In the genomic region with DNA sequence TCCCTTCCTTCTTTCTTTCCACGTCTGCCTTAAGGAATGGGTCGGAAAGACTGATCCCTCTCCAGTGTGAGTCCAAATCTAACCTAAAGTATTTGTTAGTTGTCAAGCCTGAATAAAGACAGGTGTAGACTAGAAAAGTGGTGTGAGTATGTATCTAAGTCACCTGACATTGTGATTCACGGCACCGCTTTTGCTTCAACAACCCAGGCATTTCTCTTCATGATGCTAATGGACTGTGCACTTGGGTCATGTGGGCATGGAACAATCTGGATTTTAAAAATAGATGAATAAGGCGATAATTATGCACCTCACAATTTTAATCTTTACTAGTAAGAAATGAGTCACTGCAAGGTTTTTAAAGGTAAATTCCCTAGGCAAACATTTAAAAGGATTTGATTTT, we compare ENCODE assay signal across 1 cellular context.
TF ChIP-seq lines count a peak whose summit lies in the region.

No MANE protein-coding gene starts in this region.

TF ChIP-seq in GM23338, 12 proteins besides CTCF, POLR2A, EP300 and RAD21 (continued from another document):
- TF ChIP-seq, protein P1, sequence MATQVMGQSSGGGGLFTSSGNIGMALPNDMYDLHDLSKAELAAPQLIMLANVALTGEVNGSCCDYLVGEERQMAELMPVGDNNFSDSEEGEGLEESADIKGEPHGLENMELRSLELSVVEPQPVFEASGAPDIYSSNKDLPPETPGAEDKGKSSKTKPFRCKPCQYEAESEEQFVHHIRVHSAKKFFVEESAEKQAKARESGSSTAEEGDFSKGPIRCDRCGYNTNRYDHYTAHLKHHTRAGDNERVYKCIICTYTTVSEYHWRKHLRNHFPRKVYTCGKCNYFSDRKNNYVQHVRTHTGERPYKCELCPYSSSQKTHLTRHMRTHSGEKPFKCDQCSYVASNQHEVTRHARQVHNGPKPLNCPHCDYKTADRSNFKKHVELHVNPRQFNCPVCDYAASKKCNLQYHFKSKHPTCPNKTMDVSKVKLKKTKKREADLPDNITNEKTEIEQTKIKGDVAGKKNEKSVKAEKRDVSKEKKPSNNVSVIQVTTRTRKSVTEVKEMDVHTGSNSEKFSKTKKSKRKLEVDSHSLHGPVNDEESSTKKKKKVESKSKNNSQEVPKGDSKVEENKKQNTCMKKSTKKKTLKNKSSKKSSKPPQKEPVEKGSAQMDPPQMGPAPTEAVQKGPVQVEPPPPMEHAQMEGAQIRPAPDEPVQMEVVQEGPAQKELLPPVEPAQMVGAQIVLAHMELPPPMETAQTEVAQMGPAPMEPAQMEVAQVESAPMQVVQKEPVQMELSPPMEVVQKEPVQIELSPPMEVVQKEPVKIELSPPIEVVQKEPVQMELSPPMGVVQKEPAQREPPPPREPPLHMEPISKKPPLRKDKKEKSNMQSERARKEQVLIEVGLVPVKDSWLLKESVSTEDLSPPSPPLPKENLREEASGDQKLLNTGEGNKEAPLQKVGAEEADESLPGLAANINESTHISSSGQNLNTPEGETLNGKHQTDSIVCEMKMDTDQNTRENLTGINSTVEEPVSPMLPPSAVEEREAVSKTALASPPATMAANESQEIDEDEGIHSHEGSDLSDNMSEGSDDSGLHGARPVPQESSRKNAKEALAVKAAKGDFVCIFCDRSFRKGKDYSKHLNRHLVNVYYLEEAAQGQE (IDR thresholded peaks at IDR 0.05; ENCODE audit: unreplicated experiment) = no peak
- TF ChIP-seq, protein P2, sequence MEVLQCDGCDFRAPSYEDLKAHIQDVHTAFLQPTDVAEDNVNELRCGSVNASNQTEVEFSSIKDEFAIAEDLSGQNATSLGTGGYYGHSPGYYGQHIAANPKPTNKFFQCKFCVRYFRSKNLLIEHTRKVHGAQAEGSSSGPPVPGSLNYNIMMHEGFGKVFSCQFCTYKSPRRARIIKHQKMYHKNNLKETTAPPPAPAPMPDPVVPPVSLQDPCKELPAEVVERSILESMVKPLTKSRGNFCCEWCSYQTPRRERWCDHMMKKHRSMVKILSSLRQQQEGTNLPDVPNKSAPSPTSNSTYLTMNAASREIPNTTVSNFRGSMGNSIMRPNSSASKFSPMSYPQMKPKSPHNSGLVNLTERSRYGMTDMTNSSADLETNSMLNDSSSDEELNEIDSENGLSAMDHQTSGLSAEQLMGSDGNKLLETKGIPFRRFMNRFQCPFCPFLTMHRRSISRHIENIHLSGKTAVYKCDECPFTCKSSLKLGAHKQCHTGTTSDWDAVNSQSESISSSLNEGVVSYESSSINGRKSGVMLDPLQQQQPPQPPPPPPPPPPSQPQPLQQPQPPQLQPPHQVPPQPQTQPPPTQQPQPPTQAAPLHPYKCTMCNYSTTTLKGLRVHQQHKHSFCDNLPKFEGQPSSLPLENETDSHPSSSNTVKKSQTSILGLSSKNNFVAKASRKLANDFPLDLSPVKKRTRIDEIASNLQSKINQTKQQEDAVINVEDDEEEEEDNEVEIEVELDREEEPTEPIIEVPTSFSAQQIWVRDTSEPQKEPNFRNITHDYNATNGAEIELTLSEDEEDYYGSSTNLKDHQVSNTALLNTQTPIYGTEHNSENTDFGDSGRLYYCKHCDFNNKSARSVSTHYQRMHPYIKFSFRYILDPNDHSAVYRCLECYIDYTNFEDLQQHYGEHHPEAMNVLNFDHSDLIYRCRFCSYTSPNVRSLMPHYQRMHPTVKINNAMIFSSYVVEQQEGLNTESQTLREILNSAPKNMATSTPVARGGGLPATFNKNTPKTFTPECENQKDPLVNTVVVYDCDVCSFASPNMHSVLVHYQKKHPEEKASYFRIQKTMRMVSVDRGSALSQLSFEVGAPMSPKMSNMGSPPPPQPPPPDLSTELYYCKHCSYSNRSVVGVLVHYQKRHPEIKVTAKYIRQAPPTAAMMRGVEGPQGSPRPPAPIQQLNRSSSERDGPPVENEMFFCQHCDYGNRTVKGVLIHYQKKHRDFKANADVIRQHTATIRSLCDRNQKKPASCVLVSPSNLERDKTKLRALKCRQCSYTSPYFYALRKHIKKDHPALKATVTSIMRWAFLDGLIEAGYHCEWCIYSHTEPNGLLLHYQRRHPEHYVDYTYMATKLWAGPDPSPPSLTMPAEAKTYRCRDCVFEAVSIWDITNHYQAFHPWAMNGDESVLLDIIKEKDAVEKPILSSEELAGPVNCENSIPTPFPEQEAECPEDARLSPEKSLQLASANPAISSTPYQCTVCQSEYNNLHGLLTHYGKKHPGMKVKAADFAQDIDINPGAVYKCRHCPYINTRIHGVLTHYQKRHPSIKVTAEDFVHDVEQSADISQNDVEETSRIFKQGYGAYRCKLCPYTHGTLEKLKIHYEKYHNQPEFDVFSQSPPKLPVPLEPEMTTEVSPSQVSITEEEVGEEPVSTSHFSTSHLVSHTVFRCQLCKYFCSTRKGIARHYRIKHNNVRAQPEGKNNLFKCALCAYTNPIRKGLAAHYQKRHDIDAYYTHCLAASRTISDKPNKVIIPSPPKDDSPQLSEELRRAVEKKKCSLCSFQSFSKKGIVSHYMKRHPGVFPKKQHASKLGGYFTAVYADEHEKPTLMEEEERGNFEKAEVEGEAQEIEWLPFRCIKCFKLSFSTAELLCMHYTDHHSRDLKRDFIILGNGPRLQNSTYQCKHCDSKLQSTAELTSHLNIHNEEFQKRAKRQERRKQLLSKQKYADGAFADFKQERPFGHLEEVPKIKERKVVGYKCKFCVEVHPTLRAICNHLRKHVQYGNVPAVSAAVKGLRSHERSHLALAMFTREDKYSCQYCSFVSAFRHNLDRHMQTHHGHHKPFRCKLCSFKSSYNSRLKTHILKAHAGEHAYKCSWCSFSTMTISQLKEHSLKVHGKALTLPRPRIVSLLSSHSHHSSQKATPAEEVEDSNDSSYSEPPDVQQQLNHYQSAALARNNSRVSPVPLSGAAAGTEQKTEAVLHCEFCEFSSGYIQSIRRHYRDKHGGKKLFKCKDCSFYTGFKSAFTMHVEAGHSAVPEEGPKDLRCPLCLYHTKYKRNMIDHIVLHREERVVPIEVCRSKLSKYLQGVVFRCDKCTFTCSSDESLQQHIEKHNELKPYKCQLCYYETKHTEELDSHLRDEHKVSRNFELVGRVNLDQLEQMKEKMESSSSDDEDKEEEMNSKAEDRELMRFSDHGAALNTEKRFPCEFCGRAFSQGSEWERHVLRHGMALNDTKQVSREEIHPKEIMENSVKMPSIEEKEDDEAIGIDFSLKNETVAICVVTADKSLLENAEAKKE (CRISPR knock-in tag; IDR thresholded peaks at IDR 0.05) = no peak
- TF ChIP-seq ZNF114 (CRISPR knock-in tag; IDR thresholded peaks at IDR 0.05) (no peak), STAT1 (IDR thresholded peaks at IDR 0.05; ENCODE audit: unreplicated experiment) (no peak), JUNB (IDR thresholded peaks at IDR 0.05; ENCODE audit: unreplicated experiment) (no peak)
